In the genomic region with DNA sequence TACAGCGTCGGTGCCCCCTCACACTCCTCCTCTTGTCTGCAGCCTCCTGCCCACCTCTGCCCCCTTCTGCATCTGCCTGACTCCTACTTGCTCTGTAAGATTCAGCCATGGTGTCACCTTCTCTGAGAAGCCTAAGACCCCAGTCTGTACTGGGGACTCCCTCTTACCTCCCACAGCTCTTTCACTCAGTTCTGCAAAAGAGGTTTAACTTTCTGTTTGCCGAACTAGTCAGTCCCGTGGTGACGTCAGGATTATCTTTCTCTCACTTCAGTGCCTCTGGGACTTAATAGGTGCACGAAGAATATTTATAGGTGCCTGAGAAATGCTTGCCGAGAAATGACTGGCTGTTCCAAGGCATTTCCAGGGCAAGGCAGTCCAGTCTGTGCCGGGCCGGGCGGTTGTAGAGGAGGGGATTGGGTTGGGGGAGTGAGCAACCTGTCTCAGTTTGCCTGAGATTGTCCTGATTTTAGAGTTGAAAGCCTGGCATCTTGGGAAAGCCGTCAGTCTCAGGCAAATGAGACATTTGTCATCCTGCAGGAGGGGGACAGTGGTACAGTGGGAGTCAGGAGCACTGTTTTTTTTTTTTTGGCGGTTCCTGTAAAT, we compare ENCODE assay signal across 1 cellular context.
TF ChIP-seq lines count a peak whose summit lies in the region.

No MANE protein-coding gene starts in this region.

TF ChIP-seq in IMR-90, 13 proteins besides CTCF, POLR2A, EP300 and RAD21 (continued from another document):
- TF ChIP-seq, protein P1, sequence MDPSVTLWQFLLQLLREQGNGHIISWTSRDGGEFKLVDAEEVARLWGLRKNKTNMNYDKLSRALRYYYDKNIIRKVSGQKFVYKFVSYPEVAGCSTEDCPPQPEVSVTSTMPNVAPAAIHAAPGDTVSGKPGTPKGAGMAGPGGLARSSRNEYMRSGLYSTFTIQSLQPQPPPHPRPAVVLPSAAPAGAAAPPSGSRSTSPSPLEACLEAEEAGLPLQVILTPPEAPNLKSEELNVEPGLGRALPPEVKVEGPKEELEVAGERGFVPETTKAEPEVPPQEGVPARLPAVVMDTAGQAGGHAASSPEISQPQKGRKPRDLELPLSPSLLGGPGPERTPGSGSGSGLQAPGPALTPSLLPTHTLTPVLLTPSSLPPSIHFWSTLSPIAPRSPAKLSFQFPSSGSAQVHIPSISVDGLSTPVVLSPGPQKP (IDR thresholded peaks at IDR 0.05; ENCODE audit: borderline replicate concordance, low read depth, low read length) = no peak
- no peak for TF ChIP-seq MAZ (IDR thresholded peaks at IDR 0.05; ENCODE audit: borderline replicate concordance, low read depth, low read length)
- TF ChIP-seq MAFK (IDR thresholded peaks at IDR 0.05; ENCODE audit: low read depth, low read length) = no peak
- no peak for TF ChIP-seq BHLHE40 (IDR thresholded peaks at IDR 0.05; ENCODE audit: low read depth, low read length)
